In the genomic region with DNA sequence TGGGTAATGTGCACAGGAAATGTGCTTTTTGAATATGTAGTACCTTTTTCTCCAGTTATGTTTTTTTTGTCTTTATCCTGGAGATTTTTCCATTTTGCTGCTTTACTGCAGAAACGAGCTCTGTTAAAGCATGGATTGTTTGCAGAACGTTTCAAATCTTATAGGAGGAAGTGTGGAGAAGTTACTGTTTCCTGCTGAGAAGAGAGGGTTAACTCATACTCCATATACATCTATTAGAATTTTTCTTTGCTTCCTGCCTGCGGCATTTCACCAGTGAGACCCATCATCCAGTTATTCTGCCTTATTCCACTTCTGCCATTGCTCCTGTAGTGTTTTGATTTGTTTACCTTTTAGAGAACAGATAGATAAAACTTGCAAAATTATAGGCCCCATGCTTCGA, we compare ENCODE assay signal across 8 cellular contexts. TPM values are rescaled to one million over a fixed set of nuclear protein-coding genes. Genes with fewer than 3 reads are reported as not detected.
A peak's percentile ranks its signal among the peaks of the same experiment; 100 is the strongest.
DNase-seq lines count a peak whose midpoint lies in the region; ATAC-seq and TF ChIP-seq lines count a peak whose summit lies in the region.

No MANE protein-coding gene starts in this region.

- H3K79me1 ChIP-seq in neuronal stem cell (ENCODE audit: low read depth, low read length): peaks cover 2% of the 10 kb centered on the region

- no peak overlapping the region for H3K14ac ChIP-seq in neuronal stem cell (ENCODE audit: low read length)

- H3K4me1 ChIP-seq in Panc1 (ENCODE audit: control insufficient read depth, insufficient read depth, low read length) (peaks cover 13% of the 10 kb centered on the region; the same call in 1 of the 2 replicates), endodermal cell (ENCODE audit: control insufficient read depth, insufficient read depth, low read length) (peaks cover 2% of the 10 kb centered on the region), neuronal stem cell (ENCODE audit: control insufficient read depth in 2 of 2, insufficient read depth in 1 of 2, low read depth in 1 of 2, low read length in 2 of 2) (peaks cover 0 to 8% of the 10 kb centered on the region in 2 donors)

- peaks cover 21% of the 10 kb centered on the region for H3K4me1 Mint-ChIP-seq in endodermal cell

- H3K9me3 ChIP-seq in Panc1 (ENCODE audit: control insufficient read depth, insufficient read depth, low read depth, low read length): no peaks in the 10 kb centered on the region
- H3K9me3 ChIP-seq in endodermal cell (ENCODE audit: control insufficient read depth, low read length): no peaks in the 10 kb centered on the region
- no peaks in the 10 kb centered on the region for H3K9me3 ChIP-seq in neuronal stem cell (replicated peaks in 1 of 2; ENCODE audit: control insufficient read depth in 2 of 2, insufficient read depth in 1 of 2, low read depth in 1 of 2, low read length in 2 of 2)

- H2BK15ac ChIP-seq in neuronal stem cell (ENCODE audit: low read length): no peak overlapping the region

- in situ Hi-C loops in Panc1 (cut with HindIII; ENCODE audit: low pct_unique_long_range_greater_than_20kb, low sequenced_read_pairs): no loop called here

- TF ChIP-seq CTCF in Panc1 (IDR thresholded peaks at IDR 0.05): no peak
- TF ChIP-seq CTCF in endodermal cell (conservative IDR thresholded peaks at IDR 0.05): no peak

- H3K4me3 ChIP-seq in Panc1 (ENCODE audit: low read depth in 2 of 2, low read length in 2 of 2): peak overlapping the region; percentile 92 to 99
- H3K4me3 ChIP-seq in endodermal cell (ENCODE audit: low read length): peak overlapping the region; percentile 99
- peak overlapping the region; percentile 80 to 83 for H3K4me3 ChIP-seq in neuronal stem cell (ENCODE audit: low read length in 2 of 2)

- H2BK120ac ChIP-seq in neuronal stem cell (ENCODE audit: low read depth, low read length): no peak overlapping the region

- H3K23ac ChIP-seq in neuronal stem cell (ENCODE audit: low read depth, low read length, poor library complexity): no peak overlapping the region

- CTCF ChIA-PET in Panc1 (lab: Charles Lee): no interaction called here

- H3K27me3 ChIP-seq in Panc1 (ENCODE audit: control insufficient read depth, insufficient read depth, low read length) (no peaks in the 10 kb centered on the region), endodermal cell (ENCODE audit: control insufficient read depth, insufficient read depth, low read length, poor library complexity, severe bottlenecking) (no peaks in the 10 kb centered on the region), neuronal stem cell (ENCODE audit: control insufficient read depth in 3 of 3, insufficient read depth in 3 of 3, low read depth in 1 of 3, low read length in 3 of 3) (no peaks in the 10 kb centered on the region)

- intact Hi-C loops in Panc1 (cut with micrococcal nuclease; ENCODE audit: unreplicated experiment): no loop called here

- peak overlapping the region; percentile 99 for H3K27ac ChIP-seq in Panc1 (ENCODE audit: low read length)
- H3K27ac ChIP-seq in endodermal cell (ENCODE audit: low read depth, low read length): no peak overlapping the region
- H3K27ac ChIP-seq in neuronal stem cell (replicated peaks; ENCODE audit: low read length): no peak overlapping the region

- peak overlapping the region; percentile 78 for H3K4me2 ChIP-seq in neuronal stem cell (ENCODE audit: insufficient read depth, low read length, poor library complexity, severe bottlenecking)

- H3K36me3 ChIP-seq in Panc1 (ENCODE audit: control insufficient read depth, insufficient read depth, low read length): no peaks in the 10 kb centered on the region; the same call in 1 of the 2 replicates
- no peaks in the 10 kb centered on the region for H3K36me3 ChIP-seq in endodermal cell (ENCODE audit: control insufficient read depth, insufficient read depth, low read length)
- peaks cover 0 to 12% of the 10 kb centered on the region in 2 donors for H3K36me3 ChIP-seq in neuronal stem cell (replicated peaks in 1 of 2; ENCODE audit: control insufficient read depth in 2 of 2, insufficient read depth in 2 of 2, low read length in 2 of 2)

- peak overlapping the region; percentile 99 for H3K27ac Mint-ChIP-seq in endodermal cell

- H3K9ac ChIP-seq in endodermal cell (ENCODE audit: extremely low read depth, low read length, poor library complexity, severe bottlenecking): peak overlapping the region; percentile 77
- H3K9ac ChIP-seq in neuronal stem cell (ENCODE audit: low read depth, low read length, poor library complexity): no peak overlapping the region

- H2AK5ac ChIP-seq in neuronal stem cell (ENCODE audit: low read depth, low read length): no peak overlapping the region

- H2AFZ ChIP-seq in neuronal stem cell (ENCODE audit: low read length): no peak overlapping the region

- ATAC-seq in Panc1 (no peak), GM18517 (IDR thresholded peaks at IDR 0.05; ENCODE audit: unreplicated experiment) (no peak), HG02759 (IDR thresholded peaks at IDR 0.05; ENCODE audit: unreplicated experiment) (no peak)

- H3K27me3 Mint-ChIP-seq in endodermal cell (ENCODE audit: insufficient read depth): no peaks in the 10 kb centered on the region

- no TSS peak for BruUV-seq in Panc1 (replicated peaks; lab: Mats Ljungman, UMichigan)

- no peak overlapping the region for H2BK12ac ChIP-seq in neuronal stem cell (ENCODE audit: low read length)

- no peaks in the 10 kb centered on the region for H3K9me3 Mint-ChIP-seq in endodermal cell

- no peak overlapping the region for H3K18ac ChIP-seq in neuronal stem cell (ENCODE audit: low read length)

- no peak overlapping the region for H3K4ac ChIP-seq in neuronal stem cell (ENCODE audit: low read length)

- WGBS in endodermal cell (ENCODE audit: insufficient coverage in 1 of 2, insufficient read length in 1 of 2), 2 experiments: 30 to 50% methylated on average over 1 to 4 of the region's 4 CpGs
- no CpG with 5 or more reads among the region's 4 CpGs for WGBS in neuronal stem cell (ENCODE audit: extremely low coverage in 2 of 2, insufficient read length in 2 of 2, insufficient replicate concordance in 1 of 2), 2 donors

- POLR2A ChIA-PET in Panc1 (lab: Charles Lee): no interaction called here

- no peak overlapping the region for H4K8ac ChIP-seq in neuronal stem cell (ENCODE audit: low read depth, low read length)

- H2BK5ac ChIP-seq in neuronal stem cell (ENCODE audit: low read length): no peak overlapping the region

- H3K4me3 Mint-ChIP-seq in endodermal cell: peak overlapping the region; percentile 99

- H3K36me3 Mint-ChIP-seq in endodermal cell (ENCODE audit: low read depth): peaks cover 5% of the 10 kb centered on the region

- DNase-seq in SIG-M5 treated with dmso at 0.1 percent for 504 hours (lab: John Stamatoyannopoulos, UW; ENCODE audit: unreplicated experiment) (peak; percentile 71), SIG-M5 (lab: John Stamatoyannopoulos, UW) (no peak), Panc1 (ENCODE audit: low read depth, low spot score) (no peak), endodermal cell (no peak), neuronal stem cell (ENCODE audit: low spot score) (no peak)
- no peak for DNase-seq in stimulated activated CD8-positive, alpha-beta memory T cell treated with anti-CD3 and anti-CD28 coated beads, Interleukin-4, amount 100 ng/mL, for 48 hours

- no peak overlapping the region for H4K91ac ChIP-seq in neuronal stem cell (ENCODE audit: low read depth, low read length, poor library complexity)

RNA-seq across cellular contexts. Expression of a gene that starts 2.0 kb away (rescaled TPM):
- 28.3 TPM for total RNA-seq in Panc1 (2021; ENCODE audit: unreplicated experiment)
- polyA plus RNA-seq in Panc1 (2012; ENCODE audit: insufficient read length): 15.4 TPM
- total RNA-seq in endodermal cell: 10 to 100 TPM; 33.1 to 35.9 TPM
- 31.4 TPM for polyA plus RNA-seq in endodermal cell (2013, experiment 1 of 2)
- 28.7 TPM for polyA plus RNA-seq in endodermal cell (2013, experiment 2 of 2)
- polyA plus RNA-seq in neuronal stem cell (2013, experiment 1 of 2): 21.5 TPM
- 22.0 TPM for polyA plus RNA-seq in neuronal stem cell (2013, experiment 2 of 2)

RNA-seq across cellular contexts. Expression of a gene that starts 44.6 kb away (rescaled TPM):
- total RNA-seq in Panc1 (2021; ENCODE audit: unreplicated experiment) (122 TPM), endodermal cell (10 to 100 TPM; 70.7 to 75.6 TPM)
- polyA plus RNA-seq in Panc1 (2012; ENCODE audit: insufficient read length): 82.7 TPM
- polyA plus RNA-seq in endodermal cell (2013, experiment 1 of 2): 57.9 TPM
- polyA plus RNA-seq in endodermal cell (2013, experiment 2 of 2): 50.1 TPM
- polyA plus RNA-seq in neuronal stem cell (2013, experiment 1 of 2): 39.0 TPM
- 38.8 TPM for polyA plus RNA-seq in neuronal stem cell (2013, experiment 2 of 2)
